13 cellular contexts compared by ENCODE assay signal in genomic region chr1:244839656-244840055, GRCh38. TPM values are rescaled to one million over a fixed set of nuclear protein-coding genes. Genes with fewer than 3 reads are reported as not detected.
DNase-seq lines count a peak whose midpoint lies in the region; ATAC-seq and TF ChIP-seq lines count a peak whose summit lies in the region.
"Had no signal": no experiment of that assay in that cellular context is flagged by ENCODE, and none has a peak within 500 bp of the region (broad histone marks: within the 10 kb centered on the region; RNA-seq: fewer than 3 reads in every experiment).

No MANE protein-coding gene starts in this region.

- DNase-seq in cardiac muscle cell (ENCODE audit: low read depth in 1 of 2, low spot score in 1 of 2) = no peak
- DNase-seq in heart right ventricle = no peak
- peak; percentile 57 for DNase-seq in OCI-M1 (lab: John Stamatoyannopoulos, UW)
- no peak for DNase-seq in epithelial cell of prostate (ENCODE audit: low read depth, low spot score)
- DNase-seq in endothelial cell (ENCODE audit: low spot score) = no peak
- DNase-seq in NCI-H2029 (lab: John Stamatoyannopoulos, UW) = no peak
- no peak for DNase-seq in COLO829 (ENCODE audit: low spot score)
- DNase-seq: aorta, esophagus squamous epithelium, NCI-H1092 had no signal

- H3K4me3 Mint-ChIP-seq in stimulated activated memory B cell treated with anti-CD40 and anti-IgM and Interleukin-4, amounts not matched to agents 10 μg/mL and 1 μg/mL and 100 μg/mL, for 72 hours = no peak overlapping the region
- no peak overlapping the region for H3K4me3 Mint-ChIP-seq in endothelial cell (ENCODE audit: unreplicated experiment)

- H3K27ac ChIP-seq in cardiac muscle cell (peak overlapping the region; percentile 41), heart right ventricle (peak overlapping the region in 3 of 10 donors; percentile 2 to 17 (median 6)), epithelial cell of prostate (peak overlapping the region; percentile 53)
- H3K27ac ChIP-seq: C4-2B had no signal

- no peaks in the 10 kb centered on the region for H3K27me3 Mint-ChIP-seq in stimulated activated memory B cell treated with anti-CD40 and anti-IgM and Interleukin-4, amounts not matched to agents 10 μg/mL and 1 μg/mL and 100 μg/mL, for 72 hours
- peaks cover 4% of the 10 kb centered on the region for H3K27me3 Mint-ChIP-seq in endothelial cell (ENCODE audit: unreplicated experiment)

- H3K27me3 ChIP-seq in cardiac muscle cell = no peaks in the 10 kb centered on the region
- H3K27me3 ChIP-seq in heart right ventricle = no peaks in the 10 kb centered on the region
- H3K27me3 ChIP-seq: esophagus squamous epithelium had no signal

- peaks cover 10% of the 10 kb centered on the region for H3K4me1 ChIP-seq in cardiac muscle cell (ENCODE audit: low read depth)
- H3K4me1 ChIP-seq in heart right ventricle = peaks cover 0 to 71% (median 54%) of the 10 kb centered on the region in 9 donors

- TF ChIP-seq CTCF in cardiac muscle cell (IDR thresholded peaks at IDR 0.05; ENCODE audit: low read depth, low read length) (no peak), heart right ventricle (IDR thresholded peaks at IDR 0.05) (no peak), endothelial cell (IDR thresholded peaks at IDR 0.05; ENCODE audit: unreplicated experiment) (no peak)

- H3K4me1 Mint-ChIP-seq in stimulated activated memory B cell treated with anti-CD40 and anti-IgM and Interleukin-4, amounts not matched to agents 10 μg/mL and 1 μg/mL and 100 μg/mL, for 72 hours = peaks cover 56% of the 10 kb centered on the region
- peaks cover 24% of the 10 kb centered on the region for H3K4me1 Mint-ChIP-seq in endothelial cell (ENCODE audit: unreplicated experiment)

- H3K9me3 Mint-ChIP-seq in stimulated activated memory B cell treated with anti-CD40 and anti-IgM and Interleukin-4, amounts not matched to agents 10 μg/mL and 1 μg/mL and 100 μg/mL, for 72 hours = no peaks in the 10 kb centered on the region
- no peaks in the 10 kb centered on the region for H3K9me3 Mint-ChIP-seq in endothelial cell (ENCODE audit: unreplicated experiment)

- H3K9me3 ChIP-seq in cardiac muscle cell (ENCODE audit: low read depth) (no peaks in the 10 kb centered on the region), heart right ventricle (no peaks in the 10 kb centered on the region)
- H3K9me3 ChIP-seq: esophagus squamous epithelium had no signal

- peaks cover 37% of the 10 kb centered on the region for H3K36me3 Mint-ChIP-seq in stimulated activated memory B cell treated with anti-CD40 and anti-IgM and Interleukin-4, amounts not matched to agents 10 μg/mL and 1 μg/mL and 100 μg/mL, for 72 hours
- H3K36me3 Mint-ChIP-seq in endothelial cell (ENCODE audit: low read depth, unreplicated experiment) = peaks cover 20% of the 10 kb centered on the region

- H3K27ac Mint-ChIP-seq in stimulated activated memory B cell treated with anti-CD40 and anti-IgM and Interleukin-4, amounts not matched to agents 10 μg/mL and 1 μg/mL and 100 μg/mL, for 72 hours = peak overlapping the region; percentile 15
- H3K27ac Mint-ChIP-seq in endothelial cell (ENCODE audit: unreplicated experiment) = no peak overlapping the region

- H3K36me3 ChIP-seq in cardiac muscle cell (peaks cover 32% of the 10 kb centered on the region), heart right ventricle (peaks cover 0 to 70% (median 30%) of the 10 kb centered on the region in 9 donors)

- 62 to 70% methylated on average over 2 of the region's 2 CpGs for WGBS in heart right ventricle, 2 donors

- ATAC-seq in heart right ventricle = no peak
- ATAC-seq in stimulated activated memory B cell treated with anti-CD40 and anti-IgM and Interleukin-4, amounts not matched to agents 10 μg/mL and 1 μg/mL and 100 μg/mL, for 72 hours = no peak
- ATAC-seq: sciatic nerve had no signal

- intact Hi-C loops in heart right ventricle (cut with DNase I) = loop anchor here in 8 of 10 donors (2.0 to 10.0 kb wide), 7 partner anchors 15 to 205 kb away; partner anchors contain the start of gene DESI2 (in 1 of the 8)

- H3K4me3 ChIP-seq in cardiac muscle cell (no peak overlapping the region), heart right ventricle (no peak overlapping the region)
- H3K4me3 ChIP-seq: esophagus squamous epithelium had no signal

RNA-seq across cellular contexts. Expression of gene COX20, which starts 4.2 kb away (rescaled TPM):
- total RNA-seq in cardiac muscle cell = 51.2 and 55.8 TPM in 2 replicates
- 68.1 and 104 TPM in 2 replicates for polyA plus RNA-seq in cardiac muscle cell
- total RNA-seq in heart right ventricle = 10 to 100 TPM; 56.6 to 94.1 (median 64.4) TPM
- polyA plus RNA-seq in heart right ventricle = 100 to 1,000 TPM in 1 of 2 donors, 10 to 100 TPM in 1; 59.1 to 139 TPM
- total RNA-seq in endothelial cell (ENCODE audit: unreplicated experiment) = 9.6 TPM

RNA-seq across cellular contexts. Expression of gene HNRNPU, which starts 24.7 kb away (rescaled TPM):
- total RNA-seq in cardiac muscle cell (267 and 447 TPM in 2 replicates), heart right ventricle (100 to 1,000 TPM; 158 to 200 (median 175) TPM), endothelial cell (ENCODE audit: unreplicated experiment) (381 TPM)
- polyA plus RNA-seq in cardiac muscle cell (345 and 382 TPM in 2 replicates), heart right ventricle (100 to 1,000 TPM in 1 of 2 donors, 10 to 100 TPM in 1; 91.0 to 107 TPM)
